Comparison of ENCODE assay signal across 8 cellular contexts in the genomic region with DNA sequence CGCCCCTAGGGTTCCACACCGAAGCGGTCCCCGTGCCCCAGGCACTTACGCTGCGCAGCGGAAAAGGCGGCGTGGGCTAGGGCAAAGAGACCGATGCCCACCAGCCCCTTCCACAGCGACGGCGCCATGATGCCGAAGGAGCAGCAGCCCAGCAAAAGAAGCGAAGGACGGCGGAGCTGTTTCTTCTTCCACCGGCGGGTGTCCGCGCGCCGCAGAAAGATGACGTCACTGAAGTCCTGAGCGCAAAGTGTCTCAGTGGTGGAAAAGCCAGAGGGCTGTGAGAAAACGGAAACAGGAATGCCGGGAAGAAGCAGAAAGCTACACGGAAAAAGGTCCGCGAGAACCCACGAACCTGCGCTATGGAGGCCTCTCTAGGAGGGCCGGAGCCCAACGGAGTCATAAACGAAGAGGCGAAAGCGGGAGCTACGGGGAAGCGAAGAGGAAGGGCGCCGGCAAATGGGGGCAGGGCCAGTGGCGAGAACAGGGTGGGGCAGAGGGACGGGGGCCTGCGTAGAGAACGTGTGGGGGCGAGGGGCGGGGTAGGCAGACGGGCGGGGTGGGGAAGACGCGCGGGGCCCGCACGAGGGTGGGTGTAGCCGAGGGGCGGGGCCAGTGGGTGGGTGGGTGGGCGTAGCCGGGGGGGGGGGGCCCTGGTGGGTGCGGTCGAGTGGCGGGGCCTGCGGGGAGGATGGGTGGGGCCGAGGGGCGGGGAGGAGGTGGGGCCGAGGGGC. TPM values are rescaled to one million over a fixed set of nuclear protein-coding genes. Genes with fewer than 3 reads are reported as not detected.
DNase-seq lines count a peak whose midpoint lies in the region; ATAC-seq and TF ChIP-seq lines count a peak whose summit lies in the region.

A gene (minus strand): TSS at position 441 of the 731 bp plus-strand sequence. CDS start 313 bp downstream, at position 128.

- peak within 1 kb of the TSS; percentile 67 for H3K4me3 ChIP-seq in mucosa of descending colon

- DNase-seq in D341Med (ENCODE audit: low spot score) = peak; percentile 91
- peak; percentile 89 for DNase-seq in OCI-M1 (lab: John Stamatoyannopoulos, UW)
- DNase-seq in activated T-cell treated with anti-CD3 and anti-CD28 coated beads for 4 hours = peak; percentile 68
- DNase-seq in epithelial cell of prostate (ENCODE audit: low read depth, low spot score) = peak; percentile 37
- DNase-seq in mucosa of descending colon = peak; percentile 86 to 92 (median 87)
- DNase-seq in stimulated activated CD8-positive, alpha-beta memory T cell treated with anti-CD3 and anti-CD28 coated beads, Interleukin-4, amount 100 ng/mL, for 1 hour (ENCODE audit: low read depth in 2 of 2, low spot score in 1 of 2) = peak; percentile 47 to 66

- H3K4me1 Mint-ChIP-seq in IgD-negative memory B cell = peaks cover 16 to 21% (median 17%) of the 10 kb centered on the region in 3 donors

- peak within 1 kb of the TSS; percentile 90 to 99 (median 95) for H3K4me3 Mint-ChIP-seq in IgD-negative memory B cell

- H3K4me1 ChIP-seq in mucosa of descending colon (ENCODE audit: low read depth) = peaks cover 4% of the 10 kb centered on the region

- H3K36me3 ChIP-seq in mucosa of descending colon (ENCODE audit: low read depth) = no peaks in the 10 kb centered on the region

- peak within 1 kb of the TSS; percentile 87 for H3K27ac ChIP-seq in epithelial cell of prostate

- H3K36me3 Mint-ChIP-seq in IgD-negative memory B cell = no peaks in the 10 kb centered on the region

- peak within 1 kb of the TSS; percentile 80 to 97 (median 92) for H3K27ac Mint-ChIP-seq in IgD-negative memory B cell

- no peak for TF ChIP-seq CTCF in mucosa of descending colon (IDR thresholded peaks at IDR 0.05)

- no peaks in the 10 kb centered on the region for H3K9me3 ChIP-seq in mucosa of descending colon

- H3K9me3 Mint-ChIP-seq in IgD-negative memory B cell = no peaks in the 10 kb centered on the region

- intact Hi-C loops in mucosa of descending colon (cut with DNase I, micrococcal nuclease) = no loop called here

- peak; percentile 85 for ATAC-seq in GM21528 (IDR thresholded peaks at IDR 0.05; ENCODE audit: low FRiP score, unreplicated experiment)
- ATAC-seq in mucosa of descending colon = peak; percentile 88

- peaks cover under 1% of the 10 kb centered on the region for H3K27me3 Mint-ChIP-seq in IgD-negative memory B cell

RNA-seq across cellular contexts. Expression of the gene that starts here (rescaled TPM):
- 6.1 TPM for polyA plus RNA-seq in IgD-negative memory B cell
- 10 to 100 TPM; 23.3 to 33.2 (median 25.0) TPM for total RNA-seq in mucosa of descending colon

Comparison
In these comparisons a context has a peak if more than half of its experiments do, and no peak if none do; other contexts are left out.
1. Peak in every context shown above with its lines: DNase-seq, ATAC-seq, H3K4me3 ChIP-seq and H3K27ac ChIP-seq.
2. DNase-seq: peak in every context shown above with its lines; median percentile 91 in D341Med; 89 in OCI-M1; 87 in mucosa of descending colon; 68 in activated T-cell treated with anti-CD3 and anti-CD28 coated beads for 4 hours; 56 in stimulated activated CD8-positive, alpha-beta memory T cell treated with anti-CD3 and anti-CD28 coated beads, Interleukin-4, amount 100 ng/mL, for 1 hour; 37 in epithelial cell of prostate.